In the genomic region with DNA sequence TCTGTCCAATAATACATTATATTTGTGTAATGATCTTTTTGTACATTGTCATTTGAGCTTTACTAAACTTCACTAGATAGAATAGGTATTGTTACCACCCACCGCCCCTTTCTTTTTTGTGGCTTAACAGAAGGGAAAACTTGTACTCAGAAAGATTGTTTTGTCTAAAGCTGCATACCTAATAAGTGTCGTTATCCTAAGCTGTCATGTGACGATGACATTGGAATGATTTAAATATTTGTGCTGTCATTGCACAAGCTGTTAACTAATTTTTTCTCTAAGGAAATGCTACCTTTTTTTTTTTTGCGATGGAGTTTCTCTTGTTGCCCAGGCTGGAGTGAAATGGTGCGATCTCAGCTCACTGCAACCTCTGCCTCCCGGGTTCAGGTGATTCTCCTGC, we compare ENCODE assay signal across 19 cellular contexts. TPM values are rescaled to one million over a fixed set of nuclear protein-coding genes. Genes with fewer than 3 reads are reported as not detected.
DNase-seq lines count a peak whose midpoint lies in the region; ATAC-seq and TF ChIP-seq lines count a peak whose summit lies in the region.
"Had no signal": no experiment of that assay in that cellular context is flagged by ENCODE, and none has a peak within 500 bp of the region (broad histone marks: within the 10 kb centered on the region; RNA-seq: fewer than 3 reads in every experiment).

No MANE protein-coding gene starts in this region.

- no peaks in the 10 kb centered on the region for H3K9me3 Mint-ChIP-seq in activated CD4-positive, alpha-beta T cell treated with anti-CD3 and anti-CD28 coated beads, Interleukin-2, amount 10 ng/mL, durations not matched to agents 7 days and 5 days
- H3K9me3 Mint-ChIP-seq in effector memory CD8-positive, alpha-beta T cell, result no peaks in the 10 kb centered on the region
- H3K9me3 Mint-ChIP-seq: natural killer cell had no signal

- H3K9me3 ChIP-seq in spleen (no peaks in the 10 kb centered on the region), adrenal gland (replicated peaks in 1 of 3) (no peaks in the 10 kb centered on the region)
- H3K9me3 ChIP-seq: HAP-1, upper lobe of right lung had no signal

- H3K4me1 ChIP-seq in spleen (peaks cover 48 to 87% (median 72%) of the 10 kb centered on the region in 6 donors), adrenal gland (replicated peaks in 1 of 2) (peaks cover 19 to 51% of the 10 kb centered on the region in 2 donors)

- peak overlapping the region; percentile 97 for H3K27ac ChIP-seq in VCaP
- H3K27ac ChIP-seq in spleen, result peak overlapping the region in 6 of 8 donors; percentile 20 to 99 (median 52)
- H3K27ac ChIP-seq in adrenal gland, result no peak overlapping the region
- H3K27ac ChIP-seq: upper lobe of right lung had no signal

- CTCF ChIA-PET in activated CD4-positive, alpha-beta T cell treated with anti-CD3 and anti-CD28 coated beads, Interleukin-2, amount 10 ng/mL, durations not matched to agents 7 days and 5 days (lab: Charles Lee), result interaction anchor here (0.6 to 7.7 kb wide), 8 partner anchors 10 to 418 kb away, joined by 3 to 77 read pairs (median 4); no protein-coding TSS in a partner anchor

- H3K4me3 Mint-ChIP-seq in activated CD4-positive, alpha-beta T cell treated with anti-CD3 and anti-CD28 coated beads, Interleukin-2, amount 10 ng/mL, durations not matched to agents 7 days and 5 days, result peak overlapping the region; percentile 93
- no peak overlapping the region for H3K4me3 Mint-ChIP-seq in effector memory CD8-positive, alpha-beta T cell

- H3K36me3 ChIP-seq in spleen, result no peaks in the 10 kb centered on the region
- H3K36me3 ChIP-seq in adrenal gland (replicated peaks in 1 of 2), result no peaks in the 10 kb centered on the region
- H3K36me3 ChIP-seq: HAP-1, upper lobe of right lung had no signal

- DNase-seq in activated CD4-positive, alpha-beta T cell treated with anti-CD3 and anti-CD28 coated beads, Interleukin-2, amount 10 ng/mL, durations not matched to agents 7 days and 5 days, result no peak
- no peak for DNase-seq in activated CD4-positive, alpha-beta T cell treated with anti-CD3 and anti-CD28 coated beads, Interleukin-2, amount 50 U/mL, for 4 hours
- DNase-seq in erythroblast (lab: John Stamatoyannopoulos, UW) (no peak), spleen (no peak), adrenal gland (no peak)
- no peak for DNase-seq in effector memory CD8-positive, alpha-beta T cell
- DNase-seq: activated CD8-positive, alpha-beta memory T cell treated with anti-CD3 and anti-CD28 coated beads, Interleukin-2, amount 10 ng/mL, durations not matched to agents 7 days and 5 days; DMS79 treated with DMSO at 0.1 percent for 48 hours; effector memory CD4-positive, alpha-beta T cell; glutamatergic neuron; natural killer cell; NCI-H1105 treated with DMSO at 0.1 percent for 48 hours; NCI-H446; T-helper 9 cell; upper lobe of right lung had no signal

- intact Hi-C loops in spleen (cut with DNase I; ENCODE audit: low total_unique reads), result no loop called here
- intact Hi-C loops in adrenal gland (cut with DNase I), result loop anchor here in 1 of 2 donors (5.0 to 10.0 kb wide), 2 partner anchors 129 to 226 kb away; no protein-coding TSS in a partner anchor

- POLR2A ChIA-PET in activated CD4-positive, alpha-beta T cell treated with anti-CD3 and anti-CD28 coated beads, Interleukin-2, amount 10 ng/mL, durations not matched to agents 7 days and 5 days (lab: Charles Lee), result no interaction called here

- H3K4me3 ChIP-seq in spleen (peak overlapping the region in 2 of 8 donors; percentile 86 to 94), adrenal gland (no peak overlapping the region)
- H3K4me3 ChIP-seq: HAP-1, upper lobe of right lung had no signal

- 52 to 69% (median 55%) methylated on average over 6 of the region's 6 CpGs for WGBS in spleen, 5 donors
- 61 to 72% (median 64%) methylated on average over 6 of the region's 6 CpGs for WGBS in adrenal gland, 4 donors

- H3K36me3 Mint-ChIP-seq in activated CD4-positive, alpha-beta T cell treated with anti-CD3 and anti-CD28 coated beads, Interleukin-2, amount 10 ng/mL, durations not matched to agents 7 days and 5 days (ENCODE audit: low read depth), result peaks cover 23% of the 10 kb centered on the region
- peaks cover 4% of the 10 kb centered on the region for H3K36me3 Mint-ChIP-seq in effector memory CD8-positive, alpha-beta T cell (ENCODE audit: insufficient read depth)
- H3K36me3 Mint-ChIP-seq: activated CD8-positive, alpha-beta memory T cell treated with anti-CD3 and anti-CD28 coated beads, Interleukin-2, amount 10 ng/mL, durations not matched to agents 7 days and 5 days; natural killer cell had no signal

- peak overlapping the region; percentile 94 for H3K27ac Mint-ChIP-seq in activated CD4-positive, alpha-beta T cell treated with anti-CD3 and anti-CD28 coated beads, Interleukin-2, amount 10 ng/mL, durations not matched to agents 7 days and 5 days
- H3K27ac Mint-ChIP-seq in effector memory CD8-positive, alpha-beta T cell, result no peak overlapping the region

- peak; percentile 18 for TF ChIP-seq POLR2A in erythroblast (IDR thresholded peaks at IDR 0.05; ENCODE audit: low read length)
- TF ChIP-seq POLR2A in spleen (IDR thresholded peaks at IDR 0.05), result no peak
- no peak for TF ChIP-seq POLR2A in adrenal gland (IDR thresholded peaks at IDR 0.05)

- ATAC-seq in effector memory CD8-positive, alpha-beta T cell (replicated peaks), result no peak
- ATAC-seq in HG02981 (IDR thresholded peaks at IDR 0.05; ENCODE audit: unreplicated experiment), result no peak
- ATAC-seq: activated CD8-positive, alpha-beta memory T cell treated with anti-CD3 and anti-CD28 coated beads, Interleukin-2, amount 10 ng/mL, durations not matched to agents 7 days and 5 days; natural killer cell; Panc1; upper lobe of right lung had no signal

- H3K27me3 ChIP-seq in spleen (replicated peaks in 1 of 7) (no peaks in the 10 kb centered on the region), adrenal gland (no peaks in the 10 kb centered on the region)
- H3K27me3 ChIP-seq: upper lobe of right lung had no signal

- no peaks in the 10 kb centered on the region for H3K27me3 Mint-ChIP-seq in activated CD4-positive, alpha-beta T cell treated with anti-CD3 and anti-CD28 coated beads, Interleukin-2, amount 10 ng/mL, durations not matched to agents 7 days and 5 days
- H3K27me3 Mint-ChIP-seq in effector memory CD8-positive, alpha-beta T cell, result no peaks in the 10 kb centered on the region
- H3K27me3 Mint-ChIP-seq: activated CD8-positive, alpha-beta memory T cell treated with anti-CD3 and anti-CD28 coated beads, Interleukin-2, amount 10 ng/mL, durations not matched to agents 7 days and 5 days had no signal

- no peak for TF ChIP-seq CTCF in VCaP (conservative IDR thresholded peaks at IDR 0.05)
- no peak for TF ChIP-seq CTCF in spleen (IDR thresholded peaks at IDR 0.05 in 8 of 11, conservative IDR thresholded peaks at IDR 0.05 in 3 of 11)
- no peak for TF ChIP-seq CTCF in adrenal gland (IDR thresholded peaks at IDR 0.05)

- H3K4me1 Mint-ChIP-seq in activated CD4-positive, alpha-beta T cell treated with anti-CD3 and anti-CD28 coated beads, Interleukin-2, amount 10 ng/mL, durations not matched to agents 7 days and 5 days, result peaks cover 60% of the 10 kb centered on the region
- peaks cover 29 to 43% of the 10 kb centered on the region in 2 donors for H3K4me1 Mint-ChIP-seq in effector memory CD8-positive, alpha-beta T cell (ENCODE audit: low read depth in 2 of 2)

RNA-seq across cellular contexts. Expression of a gene that starts 3.6 kb away (rescaled TPM):
- total RNA-seq in activated CD4-positive, alpha-beta T cell treated with anti-CD3 and anti-CD28 coated beads, Interleukin-2, amount 10 ng/mL, durations not matched to agents 7 days and 5 days, result 10 to 100 TPM; 28.9 to 30.4 TPM
- 10 to 100 TPM; 46.2 to 96.4 (median 77.7) TPM for total RNA-seq in spleen
- 10 to 100 TPM in 1 of 3 donors, 1 to 10 TPM in 2; 5.6 to 10.5 (median 7.0) TPM for polyA plus RNA-seq in spleen
- total RNA-seq in adrenal gland, result 10 to 100 TPM; 17.6 to 46.6 (median 34.0) TPM
- polyA plus RNA-seq in adrenal gland, result 10 to 100 TPM in 1 of 3 donors, 1 to 10 TPM in 2; 3.4 to 12.9 (median 5.2) TPM

Comparison
In these comparisons a context has a peak if more than half of its experiments do, and no peak if none do; other contexts are left out.
1. H3K27ac ChIP-seq: peak in VCaP (single experiment) and spleen (6 of 8); none in adrenal gland (0 of 5).